31 cellular contexts compared by ENCODE assay signal in the genomic region with DNA sequence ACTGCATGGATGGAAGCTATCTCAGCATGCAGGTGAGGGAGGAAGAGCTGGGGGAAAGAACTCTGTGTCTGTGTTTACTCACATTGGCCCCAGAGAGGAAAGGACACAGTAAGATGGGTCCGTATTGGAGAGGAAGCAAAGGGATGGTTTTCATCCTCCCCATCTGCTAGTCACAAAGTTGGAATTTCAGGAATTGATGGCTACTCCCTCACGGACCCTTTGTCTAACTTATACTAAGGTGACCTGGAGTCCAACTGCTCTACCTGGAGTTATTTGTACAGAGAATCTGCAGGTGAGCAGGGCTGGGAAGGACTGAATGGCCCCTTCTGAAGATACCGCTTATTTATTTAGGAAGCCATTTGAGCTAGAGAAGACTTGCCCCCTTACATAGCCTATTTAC. TPM values are rescaled to one million over a fixed set of nuclear protein-coding genes. Genes with fewer than 3 reads are reported as not detected.
"Had no signal": no experiment of that assay in that cellular context is flagged by ENCODE, and none has a peak within 500 bp of the region (broad histone marks: within the 10 kb centered on the region; RNA-seq: fewer than 3 reads in every experiment).

No MANE protein-coding gene starts in this region.

- H3K27me3 ChIP-seq: ascending aorta, heart left ventricle, right lobe of liver, suprapubic skin, upper lobe of right lung had no signal

- H3K9me3 Mint-ChIP-seq: activated CD4-positive, alpha-beta memory T cell treated with anti-CD3 and anti-CD28 coated beads, Interleukin-2, amount 10 ng/mL, durations not matched to agents 7 days and 5 days; activated naive CD4-positive, alpha-beta T cell treated with anti-CD3 and anti-CD28 coated beads, Interleukin-2, amount 10 ng/mL, durations not matched to agents 7 days and 5 days; activated naive CD8-positive, alpha-beta T cell treated with anti-CD3 and anti-CD28 coated beads, Interleukin-2, amount 10 ng/mL, durations not matched to agents 7 days and 5 days; activated T-cell treated with anti-CD3 and anti-CD28 coated beads, Interleukin-2, amount 50 U/mL, for 24 hours; immature natural killer cell; naive B cell; stimulated activated memory B cell treated with anti-CD40 and anti-IgM and Interleukin-4, amounts not matched to agents 10 μg/mL and 1 μg/mL and 100 μg/mL, for 72 hours; T-helper 1 cell treated with Interleukin-12 subunit alpha and Interleukin-12 subunit beta and Interleukin-4 antibody, amounts not matched to agents 30 μg/mL and 1 μg/mL, for 36 hours had no signal

- H3K27me3 Mint-ChIP-seq: naive B cell; stimulated activated memory B cell treated with anti-CD40 and anti-IgM and Interleukin-4, amounts not matched to agents 10 μg/mL and 1 μg/mL and 100 μg/mL, for 72 hours had no signal

- H3K4me3 Mint-ChIP-seq: activated CD4-positive, alpha-beta memory T cell treated with anti-CD3 and anti-CD28 coated beads, Interleukin-2, amount 10 ng/mL, durations not matched to agents 7 days and 5 days; activated naive CD4-positive, alpha-beta T cell treated with anti-CD3 and anti-CD28 coated beads, Interleukin-2, amount 10 ng/mL, durations not matched to agents 7 days and 5 days; activated naive CD8-positive, alpha-beta T cell treated with anti-CD3 and anti-CD28 coated beads, Interleukin-2, amount 10 ng/mL, durations not matched to agents 7 days and 5 days; activated T-cell treated with anti-CD3 and anti-CD28 coated beads, Interleukin-2, amount 50 U/mL, for 24 hours; immature natural killer cell; stimulated activated memory B cell treated with anti-CD40 and anti-IgM and Interleukin-4, amounts not matched to agents 10 μg/mL and 1 μg/mL and 100 μg/mL, for 72 hours; T-helper 1 cell treated with Interleukin-12 subunit alpha and Interleukin-12 subunit beta and Interleukin-4 antibody, amounts not matched to agents 30 μg/mL and 1 μg/mL, for 36 hours had no signal

- ATAC-seq: activated CD4-positive, CD25-positive, alpha-beta regulatory T cell treated with anti-CD3 and anti-CD28 coated beads, Interleukin-2, amount 50 U/mL, for 24 hours; esophagus mucosa; left lung; right lobe of liver; stimulated activated memory B cell treated with anti-CD40 and anti-IgM and Interleukin-4, amounts not matched to agents 10 μg/mL and 1 μg/mL and 100 μg/mL, for 72 hours; upper lobe of right lung had no signal

- H3K4me1 Mint-ChIP-seq: activated CD4-positive, alpha-beta memory T cell treated with anti-CD3 and anti-CD28 coated beads, Interleukin-2, amount 10 ng/mL, durations not matched to agents 7 days and 5 days; activated naive CD4-positive, alpha-beta T cell treated with anti-CD3 and anti-CD28 coated beads, Interleukin-2, amount 10 ng/mL, durations not matched to agents 7 days and 5 days; activated naive CD8-positive, alpha-beta T cell treated with anti-CD3 and anti-CD28 coated beads, Interleukin-2, amount 10 ng/mL, durations not matched to agents 7 days and 5 days; immature natural killer cell; stimulated activated memory B cell treated with anti-CD40 and anti-IgM and Interleukin-4, amounts not matched to agents 10 μg/mL and 1 μg/mL and 100 μg/mL, for 72 hours had no signal

- FAIRE-seq: TTC549 had no signal

- DNase-seq: activated CD4-positive, alpha-beta memory T cell treated with anti-CD3 and anti-CD28 coated beads, Interleukin-2, amount 10 ng/mL, durations not matched to agents 7 days and 5 days; activated CD4-positive, alpha-beta T cell treated with anti-CD3 and anti-CD28 coated beads for 48 hours; activated CD8-positive, alpha-beta memory T cell treated with anti-CD3 and anti-CD28 coated beads, Interleukin-2, amount 50 U/mL, for 48 hours; activated gamma-delta T cell; activated naive CD4-positive, alpha-beta T cell treated with anti-CD3 and anti-CD28 coated beads, Interleukin-2, amount 10 ng/mL, durations not matched to agents 7 days and 5 days; activated naive CD8-positive, alpha-beta T cell treated with anti-CD3 and anti-CD28 coated beads, Interleukin-2, amount 10 ng/mL, durations not matched to agents 7 days and 5 days; activated T-cell treated with anti-CD3 and anti-CD28 coated beads, Interleukin-2, amount 50 U/mL, for 24 hours; caudate nucleus; cortex of kidney; foreskin fibroblast; heart left ventricle; hypothalamus; immature natural killer cell; kidney glomerular epithelial cell; left lung; naive B cell; right lobe of liver; stimulated activated CD4-positive, alpha-beta T cell treated with anti-CD3 and anti-CD28 coated beads, Interleukin-12 subunit alpha, Interleukin-12 subunit beta, amount 100 ng/mL, for 4 hours; stimulated activated CD4-positive, alpha-beta T cell treated with anti-CD3 and anti-CD28 coated beads, Interleukin-4, amount 100 ng/mL, for 24 hours; T-helper 9 cell; tibial artery; upper lobe of right lung; WERI-Rb-1 had no signal

- H3K36me3 Mint-ChIP-seq: activated naive CD4-positive, alpha-beta T cell treated with anti-CD3 and anti-CD28 coated beads, Interleukin-2, amount 10 ng/mL, durations not matched to agents 7 days and 5 days; naive B cell had no signal

- H3K4me3 ChIP-seq: ascending aorta, heart left ventricle, left lung, lung, right lobe of liver, suprapubic skin, tibial artery, upper lobe of right lung had no signal

- H3K27ac ChIP-seq: ascending aorta, left lung, right lobe of liver, suprapubic skin, tibial artery, upper lobe of right lung, WERI-Rb-1 had no signal

- H3K4me1 ChIP-seq: ascending aorta, upper lobe of right lung had no signal

- H3K36me3 ChIP-seq: ascending aorta, right lobe of liver, suprapubic skin, upper lobe of right lung had no signal

- H3K27ac Mint-ChIP-seq: activated CD4-positive, alpha-beta memory T cell treated with anti-CD3 and anti-CD28 coated beads, Interleukin-2, amount 10 ng/mL, durations not matched to agents 7 days and 5 days; activated naive CD8-positive, alpha-beta T cell treated with anti-CD3 and anti-CD28 coated beads, Interleukin-2, amount 10 ng/mL, durations not matched to agents 7 days and 5 days; activated T-cell treated with anti-CD3 and anti-CD28 coated beads, Interleukin-2, amount 50 U/mL, for 24 hours; immature natural killer cell; stimulated activated memory B cell treated with anti-CD40 and anti-IgM and Interleukin-4, amounts not matched to agents 10 μg/mL and 1 μg/mL and 100 μg/mL, for 72 hours; T-helper 1 cell treated with Interleukin-12 subunit alpha and Interleukin-12 subunit beta and Interleukin-4 antibody, amounts not matched to agents 30 μg/mL and 1 μg/mL, for 36 hours had no signal

- H3K9me3 ChIP-seq: ascending aorta, heart left ventricle, left lung, right lobe of liver, suprapubic skin, tibial artery, upper lobe of right lung had no signal

RNA-seq across cellular contexts. Expression of gene WNT3, which starts 55.1 kb away (rescaled TPM):
- total RNA-seq: activated CD4-positive, alpha-beta memory T cell treated with anti-CD3 and anti-CD28 coated beads, Interleukin-2, amount 10 ng/mL, durations not matched to agents 7 days and 5 days; activated naive CD8-positive, alpha-beta T cell treated with anti-CD3 and anti-CD28 coated beads, Interleukin-2, amount 10 ng/mL, durations not matched to agents 7 days and 5 days; ascending aorta had no signal
